19 cellular contexts compared by ENCODE assay signal in genomic region chr18:36177913-36178312, GRCh38. TPM values are rescaled to one million over a fixed set of nuclear protein-coding genes. Genes with fewer than 3 reads are reported as not detected.
"Had no signal": no experiment of that assay in that cellular context is flagged by ENCODE, and none has a peak within 500 bp of the region (broad histone marks: within the 10 kb centered on the region; RNA-seq: fewer than 3 reads in every experiment).

No MANE protein-coding gene starts in this region.

- H3K4me3 ChIP-seq: dorsolateral prefrontal cortex, esophagus muscularis mucosa, left ventricle myocardium inferior, prostate gland, spleen, transverse colon, uterus had no signal

- H3K36me3 ChIP-seq: prostate gland had no signal

- H3K27ac ChIP-seq: dorsolateral prefrontal cortex, esophagus muscularis mucosa, left ventricle myocardium inferior, prostate gland, spleen, transverse colon, uterus had no signal

- H3K27me3 Mint-ChIP-seq: activated CD4-positive, alpha-beta T cell treated with anti-CD3 and anti-CD28 coated beads, Interleukin-2, amount 10 ng/mL, durations not matched to agents 24 days and 14 days; activated naive CD4-positive, alpha-beta T cell treated with anti-CD3 and anti-CD28 coated beads, Interleukin-2, amount 50 U/mL, for 24 hours; central memory CD8-positive, alpha-beta T cell; naive thymus-derived CD8-positive, alpha-beta T cell had no signal

- H3K27me3 ChIP-seq: dorsolateral prefrontal cortex, esophagus muscularis mucosa, spleen, transverse colon, uterus had no signal

- H3K4me1 ChIP-seq: prostate gland, uterus had no signal

- ATAC-seq: activated CD8-positive, alpha-beta T cell treated with anti-CD3 and anti-CD28 coated beads, Interleukin-2, amount 10 ng/mL, durations not matched to agents 7 days and 5 days; naive thymus-derived CD8-positive, alpha-beta T cell had no signal

- DNase-seq: activated CD4-positive, alpha-beta T cell treated with anti-CD3 and anti-CD28 coated beads, Interleukin-2, amount 10 ng/mL, durations not matched to agents 24 days and 14 days; activated CD8-positive, alpha-beta T cell treated with anti-CD3 and anti-CD28 coated beads, Interleukin-2, amount 10 ng/mL, durations not matched to agents 7 days and 5 days; activated gamma-delta T cell treated with Interleukin-2 at 50 U/mL for 16 hours; dorsolateral prefrontal cortex; glutamatergic neuron; hippocampal formation; kidney glomerular epithelial cell; left ventricle myocardium inferior; naive thymus-derived CD8-positive, alpha-beta T cell; spleen; stimulated activated CD4-positive, alpha-beta T cell treated with anti-CD3 and anti-CD28 coated beads, Interleukin-4, amount 100 ng/mL, for 4 hours; transverse colon; uterus had no signal

- H3K9me3 Mint-ChIP-seq: activated CD4-positive, alpha-beta T cell treated with anti-CD3 and anti-CD28 coated beads, Interleukin-2, amount 10 ng/mL, durations not matched to agents 24 days and 14 days; activated naive CD4-positive, alpha-beta T cell treated with anti-CD3 and anti-CD28 coated beads, Interleukin-2, amount 50 U/mL, for 24 hours; activated T-helper 1 cell treated with anti-CD3 and anti-CD28 coated beads, Interleukin-12 subunit alpha, Interleukin-12 subunit beta, Interleukin-2, Interleukin-4 antibody, amounts not matched to agents 30 ng/mL and 10 ng/mL and 1 ng/mL, durations not matched to agents 14 hours and 24 hours and 36 hours; central memory CD8-positive, alpha-beta T cell; naive thymus-derived CD8-positive, alpha-beta T cell; T-helper 1 cell treated with Interleukin-12 subunit alpha and Interleukin-12 subunit beta and Interleukin-4 antibody, amounts not matched to agents 30 μg/mL and 1 μg/mL, for 36 hours had no signal

- H3K4me3 Mint-ChIP-seq: activated CD4-positive, alpha-beta T cell treated with anti-CD3 and anti-CD28 coated beads, Interleukin-2, amount 10 ng/mL, durations not matched to agents 24 days and 14 days; activated CD8-positive, alpha-beta T cell treated with anti-CD3 and anti-CD28 coated beads, Interleukin-2, amount 10 ng/mL, durations not matched to agents 7 days and 5 days; activated naive CD4-positive, alpha-beta T cell treated with anti-CD3 and anti-CD28 coated beads, Interleukin-2, amount 50 U/mL, for 24 hours; activated T-helper 1 cell treated with anti-CD3 and anti-CD28 coated beads, Interleukin-12 subunit alpha, Interleukin-12 subunit beta, Interleukin-2, Interleukin-4 antibody, amounts not matched to agents 30 ng/mL and 10 ng/mL and 1 ng/mL, durations not matched to agents 14 hours and 24 hours and 36 hours; central memory CD8-positive, alpha-beta T cell; naive thymus-derived CD8-positive, alpha-beta T cell; T-helper 1 cell treated with Interleukin-12 subunit alpha and Interleukin-12 subunit beta and Interleukin-4 antibody, amounts not matched to agents 30 μg/mL and 1 μg/mL, for 36 hours had no signal

- H3K27ac Mint-ChIP-seq: activated CD4-positive, alpha-beta T cell treated with anti-CD3 and anti-CD28 coated beads, Interleukin-2, amount 10 ng/mL, durations not matched to agents 24 days and 14 days; activated CD8-positive, alpha-beta T cell treated with anti-CD3 and anti-CD28 coated beads, Interleukin-2, amount 10 ng/mL, durations not matched to agents 7 days and 5 days; activated naive CD4-positive, alpha-beta T cell treated with anti-CD3 and anti-CD28 coated beads, Interleukin-2, amount 50 U/mL, for 24 hours; activated T-helper 1 cell treated with anti-CD3 and anti-CD28 coated beads, Interleukin-12 subunit alpha, Interleukin-12 subunit beta, Interleukin-2, Interleukin-4 antibody, amounts not matched to agents 30 ng/mL and 10 ng/mL and 1 ng/mL, durations not matched to agents 14 hours and 24 hours and 36 hours; T-helper 1 cell treated with Interleukin-12 subunit alpha and Interleukin-12 subunit beta and Interleukin-4 antibody, amounts not matched to agents 30 μg/mL and 1 μg/mL, for 36 hours had no signal

- H3K9me3 ChIP-seq: esophagus muscularis mucosa, left ventricle myocardium inferior, prostate gland, spleen, transverse colon, uterus had no signal

RNA-seq across cellular contexts. Expression of gene MOCOS, which starts 9.4 kb away (rescaled TPM):
- polyA plus RNA-seq: naive thymus-derived CD8-positive, alpha-beta T cell had no signal
